8 cellular contexts compared by ENCODE assay signal in genomic region chr19:10402441-10403038, GRCh38. TPM values are rescaled to one million over a fixed set of nuclear protein-coding genes. Genes with fewer than 3 reads are reported as not detected.
DNase-seq lines count a peak whose midpoint lies in the region; ATAC-seq and TF ChIP-seq lines count a peak whose summit lies in the region.

No MANE protein-coding gene starts in this region.

- DNase-seq in Daoy (ENCODE audit: low read depth) (peak; percentile 70), NCI-H69 (lab: John Stamatoyannopoulos, UW) (peak; percentile 52), colonic mucosa (peak; percentile 61), NCI-H1436 treated with DMSO at 0.1 percent for 48 hours (lab: John Stamatoyannopoulos, UW) (no peak), NCI-H345 (lab: John Stamatoyannopoulos, UW) (no peak)

- H3K4me1 ChIP-seq in colonic mucosa (peaks cover 16% of the 10 kb centered on the region), mononuclear cell (ENCODE audit: insufficient read depth, low read length) (peaks cover 70% of the 10 kb centered on the region)

- H3K36me3 ChIP-seq in colonic mucosa: no peaks in the 10 kb centered on the region

- H3K9me3 ChIP-seq in colonic mucosa: no peaks in the 10 kb centered on the region
- no peaks in the 10 kb centered on the region for H3K9me3 ChIP-seq in mononuclear cell (ENCODE audit: low read depth, low read length)

- peaks cover 9% of the 10 kb centered on the region for H3K27me3 ChIP-seq in colonic mucosa
- no peaks in the 10 kb centered on the region for H3K27me3 ChIP-seq in mononuclear cell (ENCODE audit: insufficient read depth, low read length)

- ATAC-seq in GM21447 (IDR thresholded peaks at IDR 0.05; ENCODE audit: unreplicated experiment): no peak
- ATAC-seq in GM21786 (IDR thresholded peaks at IDR 0.05; ENCODE audit: unreplicated experiment): no peak

- H3K27ac ChIP-seq in colonic mucosa: peak overlapping the region; percentile 40

- H3K4me3 ChIP-seq in colonic mucosa (peak overlapping the region; percentile 85), mononuclear cell (ENCODE audit: low read length) (peak overlapping the region; percentile 94)

- peak overlapping the region; percentile 93 to 97 for H3K9ac ChIP-seq in colonic mucosa (ENCODE audit: low read depth in 2 of 2, low read length in 2 of 2)

- intact Hi-C loops in colonic mucosa (cut with DNase I): no loop called here

- no peak for TF ChIP-seq CTCF in colonic mucosa (IDR thresholded peaks at IDR 0.05)

RNA-seq across cellular contexts. Expression of gene CDC37, which starts 0.8 kb away (rescaled TPM):
- total RNA-seq in Daoy (2014; rRNA removed; shearing (Covaris generic)): 361 and 401 TPM in 2 replicates
- total RNA-seq in colonic mucosa (100 to 1,000 TPM; 128 to 286 TPM), mononuclear cell (114 TPM)

RNA-seq across cellular contexts. Expression of gene PDE4A, which starts 17.8 kb away (rescaled TPM):
- 0.69 and 2.3 TPM in 2 replicates for total RNA-seq in Daoy (2014; rRNA removed; shearing (Covaris generic))
- total RNA-seq in colonic mucosa (10 to 100 TPM in 1 of 2 donors, 1 to 10 TPM in 1; 8.6 to 13.8 TPM), mononuclear cell (7.2 TPM)

RNA-seq across cellular contexts. Expression of gene TYK2, which starts 22.2 kb away (rescaled TPM):
- total RNA-seq in Daoy (2014; rRNA removed; shearing (Covaris generic)): 39.2 and 46.6 TPM in 2 replicates
- 100 to 1,000 TPM in 1 of 2 donors, 10 to 100 TPM in 1; 76.3 to 148 TPM for total RNA-seq in colonic mucosa
- total RNA-seq in mononuclear cell: 93.2 TPM

Comparison
In these comparisons a context has a peak if more than half of its experiments do, and no peak if none do; other contexts are left out.
1. DNase-seq: peak in Daoy (single experiment), NCI-H69 (single experiment) and colonic mucosa (single experiment); none in NCI-H1436 treated with DMSO at 0.1 percent for 48 hours (single experiment) and NCI-H345 (single experiment).